13 cellular contexts compared by ENCODE assay signal in the genomic region with DNA sequence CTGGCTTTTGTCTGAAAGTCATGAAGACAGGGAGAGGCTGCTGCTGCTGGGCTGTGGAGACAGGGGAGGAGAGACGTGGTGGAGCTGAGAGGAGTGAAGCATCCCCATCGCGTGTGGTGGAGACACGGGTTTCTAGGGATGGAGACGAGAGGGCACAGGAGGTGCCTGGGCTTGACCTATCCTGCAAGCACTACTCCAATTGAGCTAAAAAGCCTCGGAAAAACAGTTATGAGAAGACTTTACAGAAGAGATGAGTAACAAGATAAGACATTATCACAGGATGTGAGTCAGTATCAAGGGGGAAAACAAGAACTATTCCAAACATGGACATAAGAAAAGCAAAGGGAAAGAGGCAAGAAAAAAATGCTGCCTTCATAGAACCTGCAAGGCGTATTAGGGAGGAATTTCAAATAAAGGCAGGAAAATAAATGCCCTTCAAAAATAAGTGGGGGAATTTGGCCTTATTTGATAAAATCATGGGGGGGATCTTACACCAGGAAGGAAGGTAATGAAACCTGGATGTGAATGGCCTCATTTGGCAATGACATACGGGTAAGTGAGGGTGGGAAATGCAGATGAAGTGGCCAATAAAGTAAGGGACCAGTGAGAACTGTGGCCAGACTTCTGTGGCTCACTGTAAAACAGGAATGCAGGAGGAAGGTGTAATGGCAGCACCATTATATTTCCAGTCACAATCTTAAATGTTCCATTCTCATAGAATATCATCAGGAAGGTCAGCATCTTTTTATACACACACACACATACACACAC.
A peak's percentile ranks its signal among the peaks of the same experiment; 100 is the strongest.
DNase-seq lines count a peak whose midpoint lies in the region; TF ChIP-seq lines count a peak whose summit lies in the region.
"Had no signal": no experiment of that assay in that cellular context is flagged by ENCODE, and none has a peak within 500 bp of the region (broad histone marks: within the 10 kb centered on the region; RNA-seq: fewer than 3 reads in every experiment).

No MANE protein-coding gene starts in this region.

- H3K27ac Mint-ChIP-seq in neural progenitor cell, result no peak overlapping the region
- no peak overlapping the region for H3K27ac Mint-ChIP-seq in activated T-helper 2 cell treated with anti-CD3 and anti-CD28 coated beads, Interferon-gamma antibody, Interleukin-2, Interleukin-4, amounts not matched to agents 10 μg/mL and 5 μg/mL and 100 μg/mL, durations not matched to agents 14 hours and 24 hours and 36 hours
- H3K27ac Mint-ChIP-seq: CD4-positive, alpha-beta T cell had no signal

- H3K79me2 ChIP-seq in fibroblast of lung (ENCODE audit: control insufficient read depth, insufficient read depth, low read length) (no peaks in the 10 kb centered on the region), neural progenitor cell (ENCODE audit: low read depth) (no peaks in the 10 kb centered on the region)

- DNase-seq in EL, result peak; percentile 77
- peak in 1 of 2 experiments; percentile 33 for DNase-seq in SJSA1 (ENCODE audit: low read depth in 1 of 2, low spot score in 2 of 2)
- DNase-seq in fibroblast of lung (ENCODE audit: low read depth in 2 of 2), result peak; percentile 17 to 80
- peak; percentile 68 for DNase-seq in pulmonary artery endothelial cell (ENCODE audit: low read depth, low spot score)
- DNase-seq in neural progenitor cell (ENCODE audit: low spot score), result no peak
- DNase-seq in NK-92 treated with Interleukin-12 subunit alpha and Interleukin-12 subunit beta, amount 100 ng/mL, for 24 hours (lab: John Stamatoyannopoulos, UW), result no peak
- no peak for DNase-seq in activated T-helper 2 cell treated with anti-CD3 and anti-CD28 coated beads, Interferon-gamma antibody, Interleukin-2, Interleukin-4, amounts not matched to agents 10 μg/mL and 5 μg/mL and 100 μg/mL, durations not matched to agents 14 hours and 24 hours and 36 hours (ENCODE audit: low spot score)
- DNase-seq: CD4-positive, alpha-beta T cell; gastrocnemius medialis; MV-4-11; NCI-H2171; stimulated activated naive CD4-positive, alpha-beta T cell treated with Interleukin-2 at 50 U/mL for 16 hours had no signal

- peaks cover 13% of the 10 kb centered on the region for H3K4me1 ChIP-seq in SJSA1 (replicated peaks)
- H3K4me1 ChIP-seq in fibroblast of lung (ENCODE audit: control insufficient read depth, extremely low read depth, insufficient read depth, low read length), result peaks cover 3% of the 10 kb centered on the region
- H3K4me1 ChIP-seq in neural progenitor cell, result no peaks in the 10 kb centered on the region
- H3K4me1 ChIP-seq: gastrocnemius medialis, right lobe of liver had no signal

- H3K4me1 Mint-ChIP-seq in neural progenitor cell, result no peaks in the 10 kb centered on the region
- H3K4me1 Mint-ChIP-seq in activated T-helper 2 cell treated with anti-CD3 and anti-CD28 coated beads, Interferon-gamma antibody, Interleukin-2, Interleukin-4, amounts not matched to agents 10 μg/mL and 5 μg/mL and 100 μg/mL, durations not matched to agents 14 hours and 24 hours and 36 hours (ENCODE audit: low read depth), result no peaks in the 10 kb centered on the region

- peaks cover 6% of the 10 kb centered on the region for H3K27me3 Mint-ChIP-seq in neural progenitor cell (ENCODE audit: insufficient read depth, low read depth)
- peaks cover 2% of the 10 kb centered on the region for H3K27me3 Mint-ChIP-seq in activated T-helper 2 cell treated with anti-CD3 and anti-CD28 coated beads, Interferon-gamma antibody, Interleukin-2, Interleukin-4, amounts not matched to agents 10 μg/mL and 5 μg/mL and 100 μg/mL, durations not matched to agents 14 hours and 24 hours and 36 hours (ENCODE audit: low read depth)
- H3K27me3 Mint-ChIP-seq: CD4-positive, alpha-beta T cell had no signal

- no peak overlapping the region for H3K4me2 ChIP-seq in fibroblast of lung (ENCODE audit: extremely low read depth, insufficient read depth, low read length)
- H3K4me2 ChIP-seq in neural progenitor cell, result no peak overlapping the region

- peaks cover 19% of the 10 kb centered on the region for H3K9me3 Mint-ChIP-seq in neural progenitor cell
- H3K9me3 Mint-ChIP-seq in activated T-helper 2 cell treated with anti-CD3 and anti-CD28 coated beads, Interferon-gamma antibody, Interleukin-2, Interleukin-4, amounts not matched to agents 10 μg/mL and 5 μg/mL and 100 μg/mL, durations not matched to agents 14 hours and 24 hours and 36 hours, result peaks cover 6% of the 10 kb centered on the region

- H3K4me3 Mint-ChIP-seq in neural progenitor cell, result no peak overlapping the region
- no peak overlapping the region for H3K4me3 Mint-ChIP-seq in activated T-helper 2 cell treated with anti-CD3 and anti-CD28 coated beads, Interferon-gamma antibody, Interleukin-2, Interleukin-4, amounts not matched to agents 10 μg/mL and 5 μg/mL and 100 μg/mL, durations not matched to agents 14 hours and 24 hours and 36 hours (ENCODE audit: low read depth)
- H3K4me3 Mint-ChIP-seq: CD4-positive, alpha-beta T cell had no signal

- H3K36me3 Mint-ChIP-seq in neural progenitor cell, result no peaks in the 10 kb centered on the region
- H3K36me3 Mint-ChIP-seq in activated T-helper 2 cell treated with anti-CD3 and anti-CD28 coated beads, Interferon-gamma antibody, Interleukin-2, Interleukin-4, amounts not matched to agents 10 μg/mL and 5 μg/mL and 100 μg/mL, durations not matched to agents 14 hours and 24 hours and 36 hours (ENCODE audit: low read depth), result no peaks in the 10 kb centered on the region

- H4K20me1 ChIP-seq in fibroblast of lung (ENCODE audit: control insufficient read depth, extremely low read depth, insufficient read depth, low read length), result no peaks in the 10 kb centered on the region
- H4K20me1 ChIP-seq in neural progenitor cell (ENCODE audit: low read depth), result no peaks in the 10 kb centered on the region

- peak overlapping the region; percentile 48 for H3K27ac ChIP-seq in SJSA1
- H3K27ac ChIP-seq in fibroblast of lung (ENCODE audit: insufficient read depth, low read length), result no peak overlapping the region
- no peak overlapping the region for H3K27ac ChIP-seq in neural progenitor cell
- H3K27ac ChIP-seq: gastrocnemius medialis, right lobe of liver had no signal

- intact Hi-C loops in activated T-helper 2 cell treated with anti-CD3 and anti-CD28 coated beads, Interferon-gamma antibody, Interleukin-2, Interleukin-4, amounts not matched to agents 10 μg/mL and 5 μg/mL and 100 μg/mL, durations not matched to agents 14 hours and 24 hours and 36 hours (cut with micrococcal nuclease), result no loop called here

- no peak overlapping the region for H3K4me3 ChIP-seq in SJSA1
- no peak overlapping the region for H3K4me3 ChIP-seq in fibroblast of lung (replicated peaks in 1 of 4; ENCODE audit: control extremely low read depth in 1 of 4, insufficient read depth in 1 of 4, low read depth in 3 of 4, low read length in 4 of 4)
- no peak overlapping the region for H3K4me3 ChIP-seq in neural progenitor cell
- H3K4me3 ChIP-seq: gastrocnemius medialis, right lobe of liver had no signal

- H3K27me3 ChIP-seq in SJSA1 (replicated peaks) (no peaks in the 10 kb centered on the region), fibroblast of lung (ENCODE audit: control insufficient read depth, insufficient read depth, low read length) (no peaks in the 10 kb centered on the region), neural progenitor cell (no peaks in the 10 kb centered on the region)
- H3K27me3 ChIP-seq: gastrocnemius medialis, right lobe of liver had no signal

- H3K9ac ChIP-seq in fibroblast of lung (ENCODE audit: insufficient read depth, low read length) (no peak overlapping the region), neural progenitor cell (no peak overlapping the region)

- no peak for TF ChIP-seq CTCF in fibroblast of lung (conservative IDR thresholded peaks at IDR 0.05 in 1 of 2, IDR thresholded peaks at IDR 0.05 in 1 of 2; ENCODE audit: low read depth in 1 of 2, low read length in 2 of 2)
- no peak for TF ChIP-seq CTCF in neural progenitor cell (IDR thresholded peaks at IDR 0.05)

- H3K36me3 ChIP-seq in SJSA1, result no peaks in the 10 kb centered on the region
- no peaks in the 10 kb centered on the region for H3K36me3 ChIP-seq in fibroblast of lung (ENCODE audit: control insufficient read depth, insufficient read depth, low read length)
- H3K36me3 ChIP-seq in neural progenitor cell, result no peaks in the 10 kb centered on the region
- H3K36me3 ChIP-seq: gastrocnemius medialis had no signal

- H2AFZ ChIP-seq in fibroblast of lung (ENCODE audit: low read length), result peak overlapping the region; percentile 34
- H2AFZ ChIP-seq in neural progenitor cell (replicated peaks), result no peak overlapping the region

- no peaks in the 10 kb centered on the region for H3F3A ChIP-seq in neural progenitor cell (ENCODE audit: low read depth)

- H3K9me3 ChIP-seq in SJSA1 (replicated peaks) (0 out of 2 replicates have a peak, but pooled peaks cover 3% of the 10 kb centered on the region), fibroblast of lung (ENCODE audit: control insufficient read depth, insufficient read depth, low read depth, low read length) (no peaks in the 10 kb centered on the region), neural progenitor cell (ENCODE audit: low read depth) (peaks cover 4% of the 10 kb centered on the region)
- H3K9me3 ChIP-seq: gastrocnemius medialis, right lobe of liver had no signal

Comparison
In these comparisons a context has a peak if more than half of its experiments do, and no peak if none do; other contexts are left out.
1. DNase-seq: peak in EL (single experiment), fibroblast of lung (2 of 2) and pulmonary artery endothelial cell (single experiment); none in neural progenitor cell (single experiment), NK-92 treated with Interleukin-12 subunit alpha and Interleukin-12 subunit beta, amount 100 ng/mL, for 24 hours (single experiment) and activated T-helper 2 cell treated with anti-CD3 and anti-CD28 coated beads, Interferon-gamma antibody, Interleukin-2, Interleukin-4, amounts not matched to agents 10 μg/mL and 5 μg/mL and 100 μg/mL, durations not matched to agents 14 hours and 24 hours and 36 hours (single experiment).